Comparison of ENCODE assay signal across 9 cellular contexts in the genomic region with DNA sequence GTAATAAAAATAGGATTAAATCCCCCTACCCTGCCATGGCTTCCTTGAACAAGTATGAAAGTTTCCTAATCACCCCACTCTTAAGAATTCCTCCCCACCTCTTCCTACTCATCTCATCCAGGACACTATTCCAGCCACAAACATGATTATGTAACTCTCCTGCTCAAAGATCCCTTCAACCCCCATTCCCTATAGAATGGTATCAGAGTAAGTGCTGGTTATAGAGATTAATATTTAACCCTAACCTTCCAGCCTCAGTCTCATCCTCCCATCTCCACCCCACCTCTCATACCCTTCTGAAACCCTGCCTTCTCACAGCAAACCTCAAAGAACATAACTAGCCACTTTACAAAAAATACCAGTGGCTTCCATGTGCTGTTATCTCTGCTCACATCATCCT.
DNase-seq lines count a peak whose midpoint lies in the region; ATAC-seq, FAIRE-seq and TF ChIP-seq lines count a peak whose summit lies in the region.
"Had no signal": no experiment of that assay in that cellular context is flagged by ENCODE, and none has a peak within 500 bp of the region (broad histone marks: within the 10 kb centered on the region; RNA-seq: fewer than 3 reads in every experiment).

No MANE protein-coding gene starts in this region.

- no peaks in the 10 kb centered on the region for H3K9me3 ChIP-seq in SK-N-SH
- no peaks in the 10 kb centered on the region for H3K9me3 ChIP-seq in HepG2 (ENCODE audit: low read length)
- no peaks in the 10 kb centered on the region for H3K9me3 ChIP-seq in aorta (ENCODE audit: control insufficient read depth, low read length)

- no peak for TF ChIP-seq CTCF in SK-N-SH (IDR thresholded peaks at IDR 0.05)
- TF ChIP-seq CTCF in HepG2 (CRISPR knock-in tag; IDR thresholded peaks at IDR 0.05): no peak

- H3K4me1 ChIP-seq in SK-N-SH (ENCODE audit: control insufficient read depth in 1 of 2, insufficient read depth in 2 of 2, low read depth in 1 of 2, low read length in 1 of 2) (peaks cover 14 to 15% of the 10 kb centered on the region in 2 experiments; a peak in 3 of 4 replicates), HepG2 (ENCODE audit: insufficient read depth, low read length) (peaks cover 52% of the 10 kb centered on the region), aorta (ENCODE audit: control insufficient read depth in 1 of 2, insufficient read depth in 2 of 2, low read length in 2 of 2) (peaks cover 0 to 2% of the 10 kb centered on the region in 2 donors)

- H2AFZ ChIP-seq in SK-N-SH (ENCODE audit: low read depth) (no peak overlapping the region), HepG2 (ENCODE audit: low read length) (no peak overlapping the region)

- no peak for TF ChIP-seq EP300 in SK-N-SH (IDR thresholded peaks at IDR 0.05; ENCODE audit: borderline replicate concordance in 1 of 2, low read depth in 1 of 2, low read length in 1 of 2)
- peak in 1 of 2 experiments; percentile 46; a peak in 1 of 4 replicates for TF ChIP-seq EP300 in HepG2 (IDR thresholded peaks at IDR 0.05; ENCODE audit: low read depth in 2 of 2, low read length in 2 of 2)
- TF ChIP-seq EP300 in HepG2 (CRISPR knock-in tag; IDR thresholded peaks at IDR 0.05; ENCODE audit: borderline replicate concordance): no peak

- H3K9ac ChIP-seq in SK-N-SH: no peak overlapping the region
- no peak overlapping the region for H3K9ac ChIP-seq in HepG2 (ENCODE audit: insufficient read depth, low read depth, low read length)

- peak; percentile 20 for ATAC-seq in Right ventricle myocardium inferior
- no peak for ATAC-seq in left cardiac atrium
- peak; percentile 80 for ATAC-seq in HepG2
- peak; percentile 17 for ATAC-seq in aorta (ENCODE audit: low FRiP score)
- ATAC-seq in HG03039 (IDR thresholded peaks at IDR 0.05; ENCODE audit: unreplicated experiment): no peak
- no peak for ATAC-seq in GM21526 (IDR thresholded peaks at IDR 0.05; ENCODE audit: low FRiP score, unreplicated experiment)

- in situ Hi-C loops in HepG2 (cut with HindIII; ENCODE audit: extremely low pct_ligation_motif_present, low pct_unique_long_range_greater_than_20kb): loop anchor here (10.0 kb wide), 1 partner anchor 153 kb away; a partner anchor contains a TSS

- H3K4me3 ChIP-seq in SK-N-SH (ENCODE audit: low read depth in 2 of 2, low read length in 1 of 2) (no peak overlapping the region), HepG2 (replicated peaks in 1 of 3; ENCODE audit: insufficient read depth in 1 of 3, low read depth in 2 of 3, low read length in 3 of 3) (no peak overlapping the region), aorta (ENCODE audit: low read length in 2 of 2) (no peak overlapping the region)

- H4K20me1 ChIP-seq in SK-N-SH (ENCODE audit: insufficient read depth): no peaks in the 10 kb centered on the region; the same call in 1 of the 2 replicates
- H4K20me1 ChIP-seq in HepG2 (ENCODE audit: insufficient read depth, low read length): no peaks in the 10 kb centered on the region

- POLR2A ChIA-PET in SK-N-SH (lab: Yijun Ruan, JAX): no interaction called here
- POLR2A ChIA-PET in HepG2 (lab: Yijun Ruan, JAX): no interaction called here

- BruUV-seq in HepG2 (replicated peaks; lab: Mats Ljungman, UMichigan): no TSS peak

- DNase-seq in Right ventricle myocardium inferior (ENCODE audit: missing footprints): no peak
- no peak for DNase-seq in left cardiac atrium
- DNase-seq in SK-N-SH: no peak
- DNase-seq in HepG2 (ENCODE audit: low spot score): peak; percentile 69
- no peak for DNase-seq in aorta
- no peak for DNase-seq in HUDEP-2 (lab: John Stamatoyannopoulos, UW; ENCODE audit: unreplicated experiment in 76 of 76)
- DNase-seq: ACHN had no signal

- TF ChIP-seq RAD21 in SK-N-SH (IDR thresholded peaks at IDR 0.05; ENCODE audit: low read length) (no peak), HepG2 (CRISPR knock-in tag; IDR thresholded peaks at IDR 0.05) (no peak)

- H3F3A ChIP-seq in SK-N-SH (replicated peaks; ENCODE audit: insufficient read depth): peaks cover 3% of the 10 kb centered on the region

- H3K27me3 ChIP-seq in SK-N-SH (ENCODE audit: insufficient read depth): no peaks in the 10 kb centered on the region
- no peaks in the 10 kb centered on the region for H3K27me3 ChIP-seq in HepG2 (ENCODE audit: control insufficient read depth in 1 of 2, insufficient read depth in 2 of 2, low read length in 2 of 2)
- H3K27me3 ChIP-seq in aorta (ENCODE audit: control insufficient read depth in 1 of 2, insufficient read depth in 2 of 2, low read length in 1 of 2): no peaks in the 10 kb centered on the region

- CTCF ChIA-PET in SK-N-SH (lab: Yijun Ruan, JAX): no interaction called here
- CTCF ChIA-PET in HepG2 (lab: Yijun Ruan, JAX; ENCODE audit: low intra/inter-chr PET ratio, low total read pairs): no interaction called here

- no peak for TF ChIP-seq POLR2A in HepG2 (IDR thresholded peaks at IDR 0.05; ENCODE audit: insufficient read depth in 1 of 2, low read depth in 2 of 2, low read length in 2 of 2)

- H3K79me2 ChIP-seq in SK-N-SH (ENCODE audit: insufficient read depth): peaks cover 6% of the 10 kb centered on the region
- H3K79me2 ChIP-seq in HepG2 (ENCODE audit: insufficient read depth, low read length): no peaks in the 10 kb centered on the region

- intact Hi-C loops in Right ventricle myocardium inferior (cut with DNase I) (loop anchor here (5.0 kb wide), 1 partner anchor 460 kb away; no protein-coding TSS in a partner anchor), left cardiac atrium (cut with DNase I) (loop anchor here in 1 of 2 donors (5.0 kb wide), 1 partner anchor 155 kb away; a partner anchor contains a TSS), HepG2 (cut with micrococcal nuclease; ENCODE audit: unreplicated experiment) (no loop called here), aorta (cut with DNase I) (loop anchor here (10.0 kb wide), 1 partner anchor 153 kb away; a partner anchor contains a TSS)

- H3K9me2 ChIP-seq in SK-N-SH: no peaks in the 10 kb centered on the region

- H3K4me2 ChIP-seq in SK-N-SH (peak overlapping the region; percentile 55; the same call in 1 of the 2 replicates), HepG2 (ENCODE audit: low read depth, low read length) (peak overlapping the region; percentile 26; the same call in 1 of the 2 replicates)

- peak overlapping the region; percentile 73; a peak in 3 of 4 replicates for H3K27ac ChIP-seq in SK-N-SH (ENCODE audit: low read depth in 2 of 2, low read length in 1 of 2)
- H3K27ac ChIP-seq in HepG2 (ENCODE audit: extremely low read length, insufficient read depth, low read length): no peak overlapping the region
- H3K27ac ChIP-seq in aorta (ENCODE audit: low read depth in 1 of 2, low read length in 2 of 2): peak overlapping the region in 1 of 2 donors; percentile 71

- peaks cover 2 to 31% of the 10 kb centered on the region in 2 experiments for H3K36me3 ChIP-seq in SK-N-SH (replicated peaks in 1 of 2; ENCODE audit: control insufficient read depth in 1 of 2, insufficient read depth in 2 of 2, low read length in 1 of 2)
- H3K36me3 ChIP-seq in HepG2 (replicated peaks in 1 of 2; ENCODE audit: control insufficient read depth in 1 of 2, insufficient read depth in 2 of 2, low read length in 2 of 2): no peaks in the 10 kb centered on the region
- H3K36me3 ChIP-seq in aorta (ENCODE audit: control insufficient read depth in 1 of 2, insufficient read depth in 2 of 2, low read length in 1 of 2): no peaks in the 10 kb centered on the region

- FAIRE-seq in HepG2 (lab: Jason Lieb, UNC): peak; percentile 46

TF ChIP-seq in SK-N-SH, 30 proteins besides CTCF, POLR2A, EP300 and RAD21 (continues in another document):
- TF ChIP-seq, protein P1, sequence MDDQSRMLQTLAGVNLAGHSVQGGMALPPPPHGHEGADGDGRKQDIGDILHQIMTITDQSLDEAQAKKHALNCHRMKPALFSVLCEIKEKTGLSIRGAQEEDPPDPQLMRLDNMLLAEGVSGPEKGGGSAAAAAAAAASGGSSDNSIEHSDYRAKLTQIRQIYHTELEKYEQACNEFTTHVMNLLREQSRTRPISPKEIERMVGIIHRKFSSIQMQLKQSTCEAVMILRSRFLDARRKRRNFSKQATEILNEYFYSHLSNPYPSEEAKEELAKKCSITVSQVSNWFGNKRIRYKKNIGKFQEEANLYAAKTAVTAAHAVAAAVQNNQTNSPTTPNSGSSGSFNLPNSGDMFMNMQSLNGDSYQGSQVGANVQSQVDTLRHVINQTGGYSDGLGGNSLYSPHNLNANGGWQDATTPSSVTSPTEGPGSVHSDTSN (IDR thresholded peaks at IDR 0.05): no peak
- no peak for TF ChIP-seq TEAD4 (IDR thresholded peaks at IDR 0.05; ENCODE audit: borderline replicate concordance, insufficient read depth)
- TF ChIP-seq, protein P2, sequence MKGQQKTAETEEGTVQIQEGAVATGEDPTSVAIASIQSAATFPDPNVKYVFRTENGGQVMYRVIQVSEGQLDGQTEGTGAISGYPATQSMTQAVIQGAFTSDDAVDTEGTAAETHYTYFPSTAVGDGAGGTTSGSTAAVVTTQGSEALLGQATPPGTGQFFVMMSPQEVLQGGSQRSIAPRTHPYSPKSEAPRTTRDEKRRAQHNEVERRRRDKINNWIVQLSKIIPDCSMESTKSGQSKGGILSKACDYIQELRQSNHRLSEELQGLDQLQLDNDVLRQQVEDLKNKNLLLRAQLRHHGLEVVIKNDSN (IDR thresholded peaks at IDR 0.05; ENCODE audit: borderline replicate concordance, low read depth): no peak
- no peak for TF ChIP-seq POLR2AphosphoS5 (IDR thresholded peaks at IDR 0.05; ENCODE audit: low read depth, low read length)
- TF ChIP-seq EZH2phosphoT487 (IDR thresholded peaks at IDR 0.05; ENCODE audit: borderline replicate concordance, low read depth): no peak

TF ChIP-seq in HepG2, 621 proteins besides CTCF, POLR2A, EP300 and RAD21 (continues in another document):
- 0 out of 2 replicates have a peak, but pooled peaks have one; percentile 37 for TF ChIP-seq ZNF644 (CRISPR knock-in tag; IDR thresholded peaks at IDR 0.05; ENCODE audit: low read depth)
- TF ChIP-seq NCOR1 (IDR thresholded peaks at IDR 0.05; ENCODE audit: borderline replicate concordance, low read length): no peak
- no peak for TF ChIP-seq FOXJ3 (CRISPR knock-in tag; IDR thresholded peaks at IDR 0.05; ENCODE audit: borderline replicate concordance)
- no peak for TF ChIP-seq RNF2 (conservative IDR thresholded peaks at IDR 0.05; ENCODE audit: low read depth)
- TF ChIP-seq NFYC (CRISPR knock-in tag; IDR thresholded peaks at IDR 0.05): no peak
- TF ChIP-seq ZMYM4 (CRISPR knock-in tag; IDR thresholded peaks at IDR 0.05): peak; percentile 55; the same call in 1 of the 2 replicates
- TF ChIP-seq RFXAP (CRISPR knock-in tag; IDR thresholded peaks at IDR 0.05; ENCODE audit: borderline replicate concordance): no peak
- TF ChIP-seq, protein P3, sequence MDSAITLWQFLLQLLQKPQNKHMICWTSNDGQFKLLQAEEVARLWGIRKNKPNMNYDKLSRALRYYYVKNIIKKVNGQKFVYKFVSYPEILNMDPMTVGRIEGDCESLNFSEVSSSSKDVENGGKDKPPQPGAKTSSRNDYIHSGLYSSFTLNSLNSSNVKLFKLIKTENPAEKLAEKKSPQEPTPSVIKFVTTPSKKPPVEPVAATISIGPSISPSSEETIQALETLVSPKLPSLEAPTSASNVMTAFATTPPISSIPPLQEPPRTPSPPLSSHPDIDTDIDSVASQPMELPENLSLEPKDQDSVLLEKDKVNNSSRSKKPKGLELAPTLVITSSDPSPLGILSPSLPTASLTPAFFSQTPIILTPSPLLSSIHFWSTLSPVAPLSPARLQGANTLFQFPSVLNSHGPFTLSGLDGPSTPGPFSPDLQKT (CRISPR knock-in tag; IDR thresholded peaks at IDR 0.05; ENCODE audit: borderline replicate concordance): no peak

Comparison
In these comparisons a context has a peak if more than half of its experiments do, and no peak if none do; other contexts are left out.
1. ATAC-seq: peak in Right ventricle myocardium inferior (single experiment), HepG2 (single experiment) and aorta (single experiment); none in left cardiac atrium (0 of 2), HG03039 (single experiment) and GM21526 (single experiment).